20 cellular contexts compared by ENCODE assay signal in genomic region chr5:68173007-68173406, GRCh38.
"Had no signal": no experiment of that assay in that cellular context is flagged by ENCODE, and none has a peak within 500 bp of the region (broad histone marks: within the 10 kb centered on the region; RNA-seq: fewer than 3 reads in every experiment).

No MANE protein-coding gene starts in this region.

- H3K27me3 ChIP-seq: cardiac muscle cell, neutrophil, pancreas, right lobe of liver, spleen, thyroid gland had no signal

- H3K9me3 Mint-ChIP-seq: activated naive CD4-positive, alpha-beta T cell treated with anti-CD3 and anti-CD28 coated beads, Interleukin-2, amount 50 U/mL, for 72 hours; memory B cell; natural killer cell treated with Interleukin-12 subunit alpha and Interleukin-12 subunit beta and Interleukin-15 and Interleukin-18, amount 100 ng/mL, for 72 hours had no signal

- H3K4me1 Mint-ChIP-seq: memory B cell had no signal

- H3K4me3 ChIP-seq: cardiac muscle cell, pancreas, right lobe of liver, spleen, thyroid gland had no signal

- H3K4me3 Mint-ChIP-seq: activated CD8-positive, alpha-beta T cell treated with anti-CD3 and anti-CD28 coated beads, Interleukin-2, amount 10 ng/mL, durations not matched to agents 7 days and 5 days; memory B cell; natural killer cell treated with Interleukin-12 subunit alpha and Interleukin-12 subunit beta and Interleukin-15 and Interleukin-18, amount 100 ng/mL, for 72 hours had no signal

- H3K4me1 ChIP-seq: pancreas, thyroid gland had no signal

- H3K36me3 Mint-ChIP-seq: activated naive CD4-positive, alpha-beta T cell treated with anti-CD3 and anti-CD28 coated beads, Interleukin-2, amount 50 U/mL, for 72 hours; memory B cell; natural killer cell treated with Interleukin-12 subunit alpha and Interleukin-12 subunit beta and Interleukin-15 and Interleukin-18, amount 100 ng/mL, for 72 hours had no signal

- DNase-seq: activated CD4-positive, alpha-beta T cell treated with anti-CD3 and anti-CD28 coated beads for 1 hour; activated CD4-positive, alpha-beta T cell treated with anti-CD3 and anti-CD28 coated beads, Interleukin-2, amount 50 U/mL, for 1 hour; activated CD8-positive, alpha-beta T cell treated with anti-CD3 and anti-CD28 coated beads, Interleukin-2, amount 10 ng/mL, durations not matched to agents 7 days and 5 days; activated gamma-delta T cell treated with Interleukin-2 at 50 U/mL for 16 hours; amniotic stem cell; foreskin melanocyte; hypothalamus; pancreas; spleen; stimulated activated CD4-positive, alpha-beta T cell treated with anti-CD3 and anti-CD28 coated beads, Interleukin-4, amount 100 ng/mL, for 1 hour; stimulated activated naive CD4-positive, alpha-beta T cell treated with Interleukin-2 at 50 U/mL for 16 hours; T-helper 1 cell; thyroid gland had no signal

- H3K36me3 ChIP-seq: cardiac muscle cell, neutrophil, pancreas, right lobe of liver, spleen, thyroid gland had no signal

- H3K27me3 Mint-ChIP-seq: memory B cell had no signal

- H3K27ac Mint-ChIP-seq: activated CD8-positive, alpha-beta T cell treated with anti-CD3 and anti-CD28 coated beads, Interleukin-2, amount 10 ng/mL, durations not matched to agents 7 days and 5 days; activated naive CD4-positive, alpha-beta T cell treated with anti-CD3 and anti-CD28 coated beads, Interleukin-2, amount 50 U/mL, for 72 hours; memory B cell; natural killer cell treated with Interleukin-12 subunit alpha and Interleukin-12 subunit beta and Interleukin-15 and Interleukin-18, amount 100 ng/mL, for 72 hours had no signal

- H3K9me3 ChIP-seq: neutrophil, pancreas, right lobe of liver, spleen, thyroid gland had no signal

- ATAC-seq: activated CD8-positive, alpha-beta T cell treated with anti-CD3 and anti-CD28 coated beads, Interleukin-2, amount 10 ng/mL, durations not matched to agents 7 days and 5 days; activated naive CD4-positive, alpha-beta T cell treated with anti-CD3 and anti-CD28 coated beads, Interleukin-2, amount 50 U/mL, for 72 hours; natural killer cell treated with Interleukin-12 subunit alpha and Interleukin-12 subunit beta and Interleukin-15 and Interleukin-18, amount 100 ng/mL, for 72 hours had no signal

- H3K27ac ChIP-seq: cardiac muscle cell, epithelial cell of prostate, neutrophil, pancreas, thyroid gland had no signal
